Comparison of ENCODE assay signal across 2 cellular contexts in genomic region chr19:43631491-43631890, GRCh38.
A peak's percentile ranks its signal among the peaks of the same experiment; 100 is the strongest.
TF ChIP-seq lines count a peak whose summit lies in the region.

No MANE protein-coding gene starts in this region.

TF ChIP-seq in HEK293, 187 proteins besides CTCF, POLR2A, EP300 and RAD21:
- TF ChIP-seq KLF17 (tag by site-specific recombination; IDR thresholded peaks at IDR 0.05) (no peak), ZNF544 (tag by site-specific recombination; IDR thresholded peaks at IDR 0.05) (no peak), ZNF600 (tag by site-specific recombination; IDR thresholded peaks at IDR 0.05) (0 out of 2 replicates have a peak, but pooled peaks have one; percentile 20), ZNF140 (tag by site-specific recombination; IDR thresholded peaks at IDR 0.05) (no peak), RBAK (tag by site-specific recombination; IDR thresholded peaks at IDR 0.05) (no peak), ZNF426 (tag by site-specific recombination; IDR thresholded peaks at IDR 0.05) (no peak)

TF ChIP-seq in K562, 482 proteins besides CTCF, POLR2A, EP300 and RAD21 (continues in another document):
- TF ChIP-seq TAF7 (tag; IDR thresholded peaks at IDR 0.05) (no peak), HNRNPLL (IDR thresholded peaks at IDR 0.05; ENCODE audit: low read depth, low read length, poor library complexity, severe bottlenecking) (no peak), PATZ1 (CRISPR knock-in tag; IDR thresholded peaks at IDR 0.05; ENCODE audit: borderline replicate concordance) (no peak), MNT (conservative IDR thresholded peaks at IDR 0.05) (no peak), ZNF263 (CRISPR knock-in tag; IDR thresholded peaks at IDR 0.05; ENCODE audit: borderline replicate concordance) (no peak), ZNF184 (CRISPR knock-in tag; IDR thresholded peaks at IDR 0.05) (no peak), DLX4 (CRISPR knock-in tag; IDR thresholded peaks at IDR 0.05) (no peak), CBX3 (IDR thresholded peaks at IDR 0.05; ENCODE audit: borderline replicate concordance in 1 of 2, low read length in 2 of 2) (no peak), RBM25 (IDR thresholded peaks at IDR 0.05; ENCODE audit: low read depth, low read length, severe bottlenecking) (peak; percentile 29), ZNF280A (IDR thresholded peaks at IDR 0.05; ENCODE audit: low read depth, partially characterized antibody) (no peak), L3MBTL2 (IDR thresholded peaks at IDR 0.05) (peak; percentile 66), ZNF707 (CRISPR knock-in tag; conservative IDR thresholded peaks at IDR 0.05) (no peak), SRSF9 (IDR thresholded peaks at IDR 0.05; ENCODE audit: borderline replicate concordance, low read depth, low read length) (no peak), ETV1 (tag; conservative IDR thresholded peaks at IDR 0.05; ENCODE audit: low read depth) (no peak), DPF2 (IDR thresholded peaks at IDR 0.05) (no peak), TSHZ1 (CRISPR knock-in tag; IDR thresholded peaks at IDR 0.05) (no peak), TCF7 (IDR thresholded peaks at IDR 0.05; ENCODE audit: borderline replicate concordance) (no peak), YY1 (IDR thresholded peaks at IDR 0.05; ENCODE audit: borderline replicate concordance in 1 of 3, control insufficient read depth in 1 of 3, extremely low read depth in 1 of 3, insufficient read depth in 3 of 3, insufficient read length in 1 of 3, insufficient replicate concordance in 2 of 3, low read depth in 1 of 3, low read length in 2 of 3) (peak in 1 of 3 experiments; percentile 69), ZBTB40 (IDR thresholded peaks at IDR 0.05) (no peak), ZBTB40 (CRISPR knock-in tag; IDR thresholded peaks at IDR 0.05) (no peak), NFIC (IDR thresholded peaks at IDR 0.05) (peak; percentile 70)
